In genomic region chr12:52062167-52063080, GRCh38 we compare ENCODE assay signal across 19 cellular contexts. TPM values are rescaled to one million over a fixed set of nuclear protein-coding genes. Genes with fewer than 3 reads are reported as not detected.
DNase-seq lines count a peak whose midpoint lies in the region; ATAC-seq and TF ChIP-seq lines count a peak whose summit lies in the region.
"Had no signal": no experiment of that assay in that cellular context is flagged by ENCODE, and none has a peak within 500 bp of the region (broad histone marks: within the 10 kb centered on the region; RNA-seq: fewer than 3 reads in every experiment).

No MANE protein-coding gene starts in this region.

- H3K4me1 ChIP-seq in heart right ventricle (peaks cover 0 to 43% (median 19%) of the 10 kb centered on the region in 9 donors), esophagus muscularis mucosa (peaks cover 10 to 49% (median 30%) of the 10 kb centered on the region in 4 donors), rectal smooth muscle tissue (ENCODE audit: control insufficient read depth, insufficient read depth, low read length) (no peaks in the 10 kb centered on the region), upper lobe of left lung (peaks cover 0 to 8% (median 3%) of the 10 kb centered on the region in 4 donors)

- no peak overlapping the region for H3K9ac ChIP-seq in rectal smooth muscle tissue (ENCODE audit: low read length)

- TF ChIP-seq POLR2A in esophagus muscularis mucosa (IDR thresholded peaks at IDR 0.05; ENCODE audit: low read depth) (no peak), upper lobe of left lung (IDR thresholded peaks at IDR 0.05) (no peak)

- H3K27me3 Mint-ChIP-seq in activated T-helper 2 cell treated with anti-CD3 and anti-CD28 coated beads, Interferon-gamma antibody, Interleukin-2, Interleukin-4, amounts not matched to agents 10 μg/mL and 5 μg/mL and 100 μg/mL, durations not matched to agents 14 hours and 24 hours and 36 hours (ENCODE audit: low read depth) = peaks cover 1% of the 10 kb centered on the region

- 75 to 79% methylated on average over 6 of the region's 6 CpGs for WGBS in heart right ventricle, 2 donors
- WGBS in esophagus muscularis mucosa = 75% methylated on average over 3 of the region's 6 CpGs
- 85% methylated on average over 3 of the region's 6 CpGs; no CpG with 5 or more reads in 1 of the 2 donors for WGBS in upper lobe of left lung, 2 donors

- H3K4me3 ChIP-seq in heart right ventricle (no peak overlapping the region), esophagus muscularis mucosa (no peak overlapping the region), rectal smooth muscle tissue (ENCODE audit: low read length) (no peak overlapping the region), upper lobe of left lung (no peak overlapping the region)
- H3K4me3 ChIP-seq: skin epidermis had no signal

- TF ChIP-seq EP300 in esophagus muscularis mucosa (IDR thresholded peaks at IDR 0.05) (no peak), upper lobe of left lung (IDR thresholded peaks at IDR 0.05) (no peak)

- H3K27me3 ChIP-seq in heart right ventricle (no peaks in the 10 kb centered on the region), esophagus muscularis mucosa (no peaks in the 10 kb centered on the region), rectal smooth muscle tissue (ENCODE audit: control insufficient read depth, insufficient read depth, low read length) (no peaks in the 10 kb centered on the region), upper lobe of left lung (no peaks in the 10 kb centered on the region)

- peaks cover 8% of the 10 kb centered on the region for H3K4me1 Mint-ChIP-seq in activated T-helper 2 cell treated with anti-CD3 and anti-CD28 coated beads, Interferon-gamma antibody, Interleukin-2, Interleukin-4, amounts not matched to agents 10 μg/mL and 5 μg/mL and 100 μg/mL, durations not matched to agents 14 hours and 24 hours and 36 hours (ENCODE audit: low read depth)

- H3K36me3 ChIP-seq in heart right ventricle (peaks cover 0 to 30% (median 15%) of the 10 kb centered on the region in 9 donors), esophagus muscularis mucosa (peaks cover 0 to 28% (median 19%) of the 10 kb centered on the region in 4 donors), rectal smooth muscle tissue (ENCODE audit: control insufficient read depth, insufficient read depth, low read length) (peaks cover 3% of the 10 kb centered on the region), upper lobe of left lung (peaks cover 3 to 26% (median 17%) of the 10 kb centered on the region in 4 donors)
- H3K36me3 ChIP-seq: neutrophil had no signal

- H3K4me3 Mint-ChIP-seq in activated T-helper 2 cell treated with anti-CD3 and anti-CD28 coated beads, Interferon-gamma antibody, Interleukin-2, Interleukin-4, amounts not matched to agents 10 μg/mL and 5 μg/mL and 100 μg/mL, durations not matched to agents 14 hours and 24 hours and 36 hours (ENCODE audit: low read depth) = no peak overlapping the region
- H3K4me3 Mint-ChIP-seq: activated CD8-positive, alpha-beta T cell treated with anti-CD3 and anti-CD28 coated beads for 36 hours; activated T-helper 1 cell treated with anti-CD3 and anti-CD28 coated beads, Interleukin-12 subunit alpha, Interleukin-12 subunit beta, Interleukin-2, Interleukin-4 antibody, amounts not matched to agents 30 ng/mL and 10 ng/mL and 1 ng/mL, durations not matched to agents 14 hours and 24 hours and 36 hours; CD8-positive, alpha-beta T cell had no signal

- H3K27ac Mint-ChIP-seq in activated T-helper 2 cell treated with anti-CD3 and anti-CD28 coated beads, Interferon-gamma antibody, Interleukin-2, Interleukin-4, amounts not matched to agents 10 μg/mL and 5 μg/mL and 100 μg/mL, durations not matched to agents 14 hours and 24 hours and 36 hours = no peak overlapping the region
- H3K27ac Mint-ChIP-seq: activated CD8-positive, alpha-beta T cell treated with anti-CD3 and anti-CD28 coated beads for 36 hours; activated T-helper 1 cell treated with anti-CD3 and anti-CD28 coated beads, Interleukin-12 subunit alpha, Interleukin-12 subunit beta, Interleukin-2, Interleukin-4 antibody, amounts not matched to agents 30 ng/mL and 10 ng/mL and 1 ng/mL, durations not matched to agents 14 hours and 24 hours and 36 hours; CD8-positive, alpha-beta T cell had no signal

- DNase-seq in heart right ventricle (no peak), Right ventricle myocardium inferior (ENCODE audit: missing footprints) (no peak), esophagus muscularis mucosa (ENCODE audit: extremely low spot score) (no peak), upper lobe of left lung (peak in 1 of 2 donors; percentile 49), NCI-H2029 (lab: John Stamatoyannopoulos, UW) (no peak), left lobe of liver (ENCODE audit: low spot score) (no peak)
- no peak for DNase-seq in activated T-helper 2 cell treated with anti-CD3 and anti-CD28 coated beads, Interferon-gamma antibody, Interleukin-2, Interleukin-4, amounts not matched to agents 10 μg/mL and 5 μg/mL and 100 μg/mL, durations not matched to agents 14 hours and 24 hours and 36 hours (ENCODE audit: low spot score)
- DNase-seq: activated CD8-positive, alpha-beta T cell treated with anti-CD3 and anti-CD28 coated beads for 36 hours; CD8-positive, alpha-beta T cell; cerebellar nuclear complex; mesendoderm; NCI-H2107; NCI-H774 had no signal

- peak in 3 of 8 donors; percentile 0 to 6 (median 3) for ATAC-seq in heart right ventricle
- ATAC-seq in Right ventricle myocardium inferior = no peak
- ATAC-seq in upper lobe of left lung (ENCODE audit: low FRiP score in 2 of 2) = peak in 1 of 2 donors; percentile 0
- no peak for ATAC-seq in left lobe of liver
- ATAC-seq: activated CD8-positive, alpha-beta T cell treated with anti-CD3 and anti-CD28 coated beads for 36 hours; CD8-positive, alpha-beta T cell had no signal

- H3K9me3 ChIP-seq in heart right ventricle (no peaks in the 10 kb centered on the region), esophagus muscularis mucosa (no peaks in the 10 kb centered on the region), upper lobe of left lung (no peaks in the 10 kb centered on the region)
- H3K9me3 ChIP-seq: neutrophil had no signal

- H3K27ac ChIP-seq in heart right ventricle (peak overlapping the region in 9 of 10 donors; percentile 63 to 87 (median 77)), esophagus muscularis mucosa (replicated peaks in 1 of 4) (peak overlapping the region; percentile 54 to 76 (median 66)), rectal smooth muscle tissue (ENCODE audit: low read depth, low read length) (peak overlapping the region; percentile 73), upper lobe of left lung (peak overlapping the region in 3 of 4 donors; percentile 21 to 53 (median 38))
- H3K27ac ChIP-seq: epithelial cell of prostate, neutrophil had no signal

- no peak for TF ChIP-seq CTCF in heart right ventricle (IDR thresholded peaks at IDR 0.05)
- TF ChIP-seq CTCF in esophagus muscularis mucosa (IDR thresholded peaks at IDR 0.05) = no peak
- no peak for TF ChIP-seq CTCF in upper lobe of left lung (IDR thresholded peaks at IDR 0.05)

- H3K9me3 Mint-ChIP-seq in activated T-helper 2 cell treated with anti-CD3 and anti-CD28 coated beads, Interferon-gamma antibody, Interleukin-2, Interleukin-4, amounts not matched to agents 10 μg/mL and 5 μg/mL and 100 μg/mL, durations not matched to agents 14 hours and 24 hours and 36 hours = no peaks in the 10 kb centered on the region
- H3K9me3 Mint-ChIP-seq: activated CD8-positive, alpha-beta T cell treated with anti-CD3 and anti-CD28 coated beads for 36 hours; activated T-helper 1 cell treated with anti-CD3 and anti-CD28 coated beads, Interleukin-12 subunit alpha, Interleukin-12 subunit beta, Interleukin-2, Interleukin-4 antibody, amounts not matched to agents 30 ng/mL and 10 ng/mL and 1 ng/mL, durations not matched to agents 14 hours and 24 hours and 36 hours; CD8-positive, alpha-beta T cell had no signal

- H3K36me3 Mint-ChIP-seq in activated T-helper 2 cell treated with anti-CD3 and anti-CD28 coated beads, Interferon-gamma antibody, Interleukin-2, Interleukin-4, amounts not matched to agents 10 μg/mL and 5 μg/mL and 100 μg/mL, durations not matched to agents 14 hours and 24 hours and 36 hours (ENCODE audit: low read depth) = peaks cover 24% of the 10 kb centered on the region

- intact Hi-C loops in heart right ventricle (cut with DNase I) = no loop called here
- intact Hi-C loops in Right ventricle myocardium inferior (cut with DNase I) = no loop called here
- intact Hi-C loops in esophagus muscularis mucosa (cut with DNase I) = no loop called here
- intact Hi-C loops in activated T-helper 2 cell treated with anti-CD3 and anti-CD28 coated beads, Interferon-gamma antibody, Interleukin-2, Interleukin-4, amounts not matched to agents 10 μg/mL and 5 μg/mL and 100 μg/mL, durations not matched to agents 14 hours and 24 hours and 36 hours (cut with micrococcal nuclease) = no loop called here

RNA-seq across cellular contexts. Expression of gene ATG101, which starts 7.4 kb away (rescaled TPM):
- 10 to 100 TPM; 17.5 to 31.8 (median 22.2) TPM for total RNA-seq in heart right ventricle
- 10 to 100 TPM; 14.6 to 90.2 TPM for polyA plus RNA-seq in heart right ventricle
- 24.9 TPM for total RNA-seq in Right ventricle myocardium inferior
- total RNA-seq in esophagus muscularis mucosa = 10 to 100 TPM; 30.3 to 71.4 (median 61.2) TPM
- 10 to 100 TPM; 17.8 to 74.8 (median 35.9) TPM for total RNA-seq in upper lobe of left lung
- total RNA-seq in left lobe of liver = 18.0 TPM
- total RNA-seq in activated T-helper 2 cell treated with anti-CD3 and anti-CD28 coated beads, Interferon-gamma antibody, Interleukin-2, Interleukin-4, amounts not matched to agents 10 μg/mL and 5 μg/mL and 100 μg/mL, durations not matched to agents 14 hours and 24 hours and 36 hours = 44.6 and 45.9 TPM in 2 replicates

RNA-seq across cellular contexts. Expression of gene NR4A1, which starts 11.2 kb away (rescaled TPM):
- 100 to 1,000 TPM in 6 of 10 donors, 10 to 100 TPM in 4; 34.6 to 588 (median 105) TPM for total RNA-seq in heart right ventricle
- 10 to 100 TPM; 53.2 to 83.0 TPM for polyA plus RNA-seq in heart right ventricle
- total RNA-seq in Right ventricle myocardium inferior = 40.6 TPM
- 10 to 100 TPM; 26.2 to 88.1 (median 59.4) TPM for total RNA-seq in esophagus muscularis mucosa
- 100 to 1,000 TPM in 5 of 6 donors, 10 to 100 TPM in 1; 88.3 to 202 (median 156) TPM for total RNA-seq in upper lobe of left lung
- total RNA-seq in left lobe of liver = 5.4 TPM
- 134 and 139 TPM in 2 replicates for total RNA-seq in activated T-helper 2 cell treated with anti-CD3 and anti-CD28 coated beads, Interferon-gamma antibody, Interleukin-2, Interleukin-4, amounts not matched to agents 10 μg/mL and 5 μg/mL and 100 μg/mL, durations not matched to agents 14 hours and 24 hours and 36 hours

RNA-seq across cellular contexts. Expression of gene SMIM41, which starts 17.1 kb away (rescaled TPM):
- under 1 TPM in 3 of 10 donors, not detected in 7; 0.19 to 0.52 (median 0.26) TPM for total RNA-seq in heart right ventricle
- polyA plus RNA-seq in heart right ventricle = under 1 TPM in 1 of 2 donors, not detected in 1; 0.29 TPM
- total RNA-seq in Right ventricle myocardium inferior = 0.16 TPM
- total RNA-seq in esophagus muscularis mucosa = 10 to 100 TPM in 1 of 4 donors, 1 to 10 TPM in 3; 2.1 to 26.6 (median 5.6) TPM
- 10 to 100 TPM in 4 of 6 donors, 1 to 10 TPM in 2; 4.7 to 25.1 (median 15.4) TPM for total RNA-seq in upper lobe of left lung
- total RNA-seq in left lobe of liver = not detected
- 0.14 and 0.16 TPM in 2 replicates for total RNA-seq in activated T-helper 2 cell treated with anti-CD3 and anti-CD28 coated beads, Interferon-gamma antibody, Interleukin-2, Interleukin-4, amounts not matched to agents 10 μg/mL and 5 μg/mL and 100 μg/mL, durations not matched to agents 14 hours and 24 hours and 36 hours
- total RNA-seq: activated CD8-positive, alpha-beta T cell treated with anti-CD3 and anti-CD28 coated beads for 36 hours; activated T-helper 1 cell treated with anti-CD3 and anti-CD28 coated beads, Interleukin-12 subunit alpha, Interleukin-12 subunit beta, Interleukin-2, Interleukin-4 antibody, amounts not matched to agents 30 ng/mL and 10 ng/mL and 1 ng/mL, durations not matched to agents 14 hours and 24 hours and 36 hours; Daoy had no signal

RNA-seq across cellular contexts. Expression of gene TAMALIN, which starts 55.7 kb away (rescaled TPM):
- 10 to 100 TPM; 16.6 to 47.0 (median 23.9) TPM for total RNA-seq in heart right ventricle
- 10 to 100 TPM; 27.2 to 58.8 TPM for polyA plus RNA-seq in heart right ventricle
- total RNA-seq in Right ventricle myocardium inferior = 20.3 TPM
- 10 to 100 TPM; 13.3 to 26.9 (median 18.3) TPM for total RNA-seq in esophagus muscularis mucosa
- 100 to 1,000 TPM in 2 of 6 donors, 10 to 100 TPM in 4; 52.3 to 170 (median 73.7) TPM for total RNA-seq in upper lobe of left lung
- 5.5 TPM for total RNA-seq in left lobe of liver
- 6.0 and 6.1 TPM in 2 replicates for total RNA-seq in activated T-helper 2 cell treated with anti-CD3 and anti-CD28 coated beads, Interferon-gamma antibody, Interleukin-2, Interleukin-4, amounts not matched to agents 10 μg/mL and 5 μg/mL and 100 μg/mL, durations not matched to agents 14 hours and 24 hours and 36 hours
